15 cellular contexts compared by ENCODE assay signal in the genomic region with DNA sequence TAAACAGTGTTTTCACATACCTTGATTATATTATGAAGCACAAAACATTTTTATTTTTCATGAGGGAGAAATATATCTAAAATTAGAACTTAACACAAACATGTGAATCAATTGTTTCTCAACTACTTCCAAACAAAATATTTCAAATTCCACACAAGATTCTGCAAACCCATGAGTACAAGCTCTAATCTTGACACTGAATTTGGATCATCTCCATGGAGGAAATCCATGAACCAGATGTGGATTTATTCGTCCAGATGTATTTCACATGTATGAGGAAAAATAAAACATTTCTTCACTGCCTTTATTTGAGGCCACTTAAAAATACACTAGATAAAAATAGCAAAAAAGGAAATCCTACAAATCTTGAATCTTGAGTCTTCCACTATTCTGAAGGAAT.
DNase-seq lines count a peak whose midpoint lies in the region; ATAC-seq and TF ChIP-seq lines count a peak whose summit lies in the region.
"Had no signal": no experiment of that assay in that cellular context is flagged by ENCODE, and none has a peak within 500 bp of the region (broad histone marks: within the 10 kb centered on the region; RNA-seq: fewer than 3 reads in every experiment).

No MANE protein-coding gene starts in this region.

- 0 out of 2 replicates have a peak, but pooled peaks cover 4% of the 10 kb centered on the region for H3K9me1 ChIP-seq in IMR-90 (ENCODE audit: insufficient read depth, low read length)

- no peak overlapping the region for H4K91ac ChIP-seq in IMR-90 (ENCODE audit: insufficient read depth, low read depth, low read length)

- no peak overlapping the region for H2BK20ac ChIP-seq in IMR-90 (ENCODE audit: low read depth, low read length)

- H3K4me3 ChIP-seq in AG10803 (ENCODE audit: low read length): no peak overlapping the region
- no peak overlapping the region for H3K4me3 ChIP-seq in IMR-90 (ENCODE audit: insufficient read depth, low read depth, low read length)
- H3K4me3 ChIP-seq in lower lobe of right lung: no peak overlapping the region
- H3K4me3 ChIP-seq: BLaER1 treated with 17β-estradiol and CSF1 and Interleukin-3, amounts not matched to agents 10 nM and 100 nM; left lung; neural progenitor cell had no signal

- H3K56ac ChIP-seq in IMR-90 (ENCODE audit: extremely low read depth, insufficient read depth, low read length): no peak overlapping the region

- CTCF ChIA-PET in IMR-90 (lab: Yijun Ruan, JAX): no interaction called here

- H3K9me3 ChIP-seq in IMR-90 (ENCODE audit: control insufficient read depth, insufficient read depth, low read length): no peaks in the 10 kb centered on the region
- no peaks in the 10 kb centered on the region for H3K9me3 ChIP-seq in lower lobe of right lung
- H3K9me3 ChIP-seq: left lung had no signal

- TF ChIP-seq POLR2A in IMR-90 (IDR thresholded peaks at IDR 0.05; ENCODE audit: low read depth, low read length): no peak

- WGBS in IMR-90 (ENCODE audit: extremely low coverage in 2 of 2, insufficient read length in 1 of 2), 2 experiments: no CpG with 5 or more reads among the region's 1 CpG

- H3K27ac ChIP-seq in IMR-90 (ENCODE audit: insufficient read depth, low read length): no peak overlapping the region
- H3K27ac ChIP-seq in lower lobe of right lung: no peak overlapping the region
- H3K27ac ChIP-seq: BLaER1 treated with 17β-estradiol and CSF1 and Interleukin-3, amounts not matched to agents 10 nM and 100 nM; left lung; neural progenitor cell had no signal

- POLR2A ChIA-PET in IMR-90 (lab: Charles Lee; ENCODE audit: unreplicated experiment): no interaction called here

- peak overlapping the region; percentile 12; the same call in 1 of the 2 replicates for H3K4me2 ChIP-seq in IMR-90 (ENCODE audit: low read depth, low read length)
- H3K4me2 ChIP-seq: neural progenitor cell had no signal

- no peak overlapping the region for H2AFZ ChIP-seq in IMR-90 (replicated peaks; ENCODE audit: low read length, poor library complexity)
- H2AFZ ChIP-seq: neural progenitor cell had no signal

- H2BK5ac ChIP-seq in IMR-90 (ENCODE audit: low read depth, low read length, poor library complexity, severe bottlenecking): peak overlapping the region; percentile 32

- no peak overlapping the region for H2BK15ac ChIP-seq in IMR-90 (ENCODE audit: low read depth, low read length)

- no peak overlapping the region for H3K4ac ChIP-seq in IMR-90 (ENCODE audit: low read depth, low read length)

- no peak for TF ChIP-seq RAD21 in IMR-90 (IDR thresholded peaks at IDR 0.05; ENCODE audit: low read length)

- H3K9ac ChIP-seq in IMR-90 (ENCODE audit: low read depth, low read length): no peak overlapping the region
- H3K9ac ChIP-seq: BLaER1 treated with 17β-estradiol and CSF1 and Interleukin-3, amounts not matched to agents 10 nM and 100 nM; neural progenitor cell had no signal

- ATAC-seq in IMR-90 (ENCODE audit: low read depth) (peak; percentile 33), HG02610 (IDR thresholded peaks at IDR 0.05; ENCODE audit: unreplicated experiment) (no peak), lower lobe of right lung (no peak)

- in situ Hi-C loops in IMR-90 (cut with MboI; ENCODE audit: low sequenced_read_pairs): no loop called here

- no peaks in the 10 kb centered on the region for H4K20me1 ChIP-seq in IMR-90 (ENCODE audit: insufficient read depth, low read length)

- intact Hi-C loops in IMR-90 (cut with micrococcal nuclease) (loop anchor here (10.0 kb wide), 1 partner anchor 195 kb away; the partner anchor contains the start of gene ADM), lower lobe of right lung (cut with DNase I) (no loop called here)

- no peak overlapping the region for H3K14ac ChIP-seq in IMR-90 (replicated peaks; ENCODE audit: low read depth, low read length)

- no peak overlapping the region for H2AK5ac ChIP-seq in IMR-90 (ENCODE audit: low read depth, low read length)

- dilution Hi-C loops in IMR-90 (cut with HindIII; ENCODE audit: low sequenced_read_pairs, unreplicated experiment): no loop called here

- H3K18ac ChIP-seq in IMR-90 (ENCODE audit: low read depth, low read length): no peak overlapping the region

- DNase-seq in AG10803 (ENCODE audit: low read depth): peak; percentile 98
- DNase-seq in IMR-90: peak; percentile 83
- DNase-seq in fibroblast of gingiva (ENCODE audit: low read depth): peak; percentile 96
- DNase-seq in renal cortical epithelial cell (ENCODE audit: low read depth): peak; percentile 11
- no peak for DNase-seq in lower lobe of right lung
- DNase-seq in globus pallidus (ENCODE audit: low spot score): no peak
- no peak for DNase-seq in stimulated activated CD4-positive, alpha-beta T cell treated with anti-CD3 and anti-CD28 coated beads, Interleukin-2, amount 100 ng/mL, for 48 hours
- DNase-seq: activated CD4-positive, alpha-beta T cell treated with anti-CD3 and anti-CD28 coated beads, Interleukin-2, amount 50 U/mL, for 4 hours; activated effector memory CD4-positive, alpha-beta T cell treated with Interleukin-2 at 50 U/mL for 16 hours; Kasumi-1; left lung; T-helper 2 cell had no signal

- H3K23ac ChIP-seq in IMR-90 (ENCODE audit: low read depth, low read length): no peak overlapping the region

- no peak overlapping the region for H4K8ac ChIP-seq in IMR-90 (ENCODE audit: low read depth in 2 of 2, low read length in 2 of 2)

- H2BK120ac ChIP-seq in IMR-90 (ENCODE audit: low read depth, low read length): peak overlapping the region; percentile 2; the same call in 1 of the 2 replicates

- BruUV-seq in IMR-90 (replicated peaks; lab: Mats Ljungman, UMichigan): no TSS peak

- H3K27me3 ChIP-seq in IMR-90 (ENCODE audit: control insufficient read depth, insufficient read depth, low read length) (no peaks in the 10 kb centered on the region), lower lobe of right lung (ENCODE audit: low read depth) (no peaks in the 10 kb centered on the region)
- H3K27me3 ChIP-seq: BLaER1 treated with 17β-estradiol and CSF1 and Interleukin-3, amounts not matched to agents 10 nM and 100 nM; left lung; neural progenitor cell had no signal

- H3K36me3 ChIP-seq in IMR-90 (ENCODE audit: control insufficient read depth, insufficient read depth, low read length) (no peaks in the 10 kb centered on the region), lower lobe of right lung (no peaks in the 10 kb centered on the region)
- H3K36me3 ChIP-seq: left lung, neural progenitor cell had no signal

- H3K4me1 ChIP-seq in IMR-90 (ENCODE audit: control insufficient read depth, insufficient read depth, low read length) (peaks cover 8% of the 10 kb centered on the region; the same call in 1 of the 2 replicates), lower lobe of right lung (peaks cover 17% of the 10 kb centered on the region)
- H3K4me1 ChIP-seq: left lung had no signal

- H2AK9ac ChIP-seq in IMR-90 (replicated peaks; ENCODE audit: low read depth, low read length, poor library complexity): no peak overlapping the region

- H4K5ac ChIP-seq in IMR-90 (ENCODE audit: low read depth, low read length): no peak overlapping the region

- TF ChIP-seq CTCF in AG10803 (conservative IDR thresholded peaks at IDR 0.05; ENCODE audit: low read length) (no peak), IMR-90 (conservative IDR thresholded peaks at IDR 0.05; ENCODE audit: low read depth, low read length) (no peak), lower lobe of right lung (IDR thresholded peaks at IDR 0.05) (no peak)

- H3K79me1 ChIP-seq in IMR-90 (ENCODE audit: low read depth in 1 of 2, low read length in 2 of 2): peaks cover 11 to 31% of the 10 kb centered on the region in 2 experiments

TF ChIP-seq in IMR-90, 13 proteins besides CTCF, POLR2A, EP300 and RAD21:
- no peak for TF ChIP-seq MXI1 (IDR thresholded peaks at IDR 0.05; ENCODE audit: borderline replicate concordance, low read depth, low read length)
- TF ChIP-seq CEBPB (IDR thresholded peaks at IDR 0.05; ENCODE audit: low read depth, low read length): 0 out of 2 replicates have a peak, but pooled peaks have one; percentile 24
- TF ChIP-seq MAFK (IDR thresholded peaks at IDR 0.05; ENCODE audit: low read depth, low read length): no peak
- TF ChIP-seq NFE2L2 (IDR thresholded peaks at IDR 0.05; ENCODE audit: low read depth, low read length): no peak

Comparison
In these comparisons a context has a peak if more than half of its experiments do, and no peak if none do; other contexts are left out.
1. DNase-seq: peak in AG10803 (single experiment), IMR-90 (single experiment), fibroblast of gingiva (single experiment) and renal cortical epithelial cell (single experiment); none in lower lobe of right lung (single experiment), globus pallidus (single experiment) and stimulated activated CD4-positive, alpha-beta T cell treated with anti-CD3 and anti-CD28 coated beads, Interleukin-2, amount 100 ng/mL, for 48 hours (0 of 2).